In the genomic region with DNA sequence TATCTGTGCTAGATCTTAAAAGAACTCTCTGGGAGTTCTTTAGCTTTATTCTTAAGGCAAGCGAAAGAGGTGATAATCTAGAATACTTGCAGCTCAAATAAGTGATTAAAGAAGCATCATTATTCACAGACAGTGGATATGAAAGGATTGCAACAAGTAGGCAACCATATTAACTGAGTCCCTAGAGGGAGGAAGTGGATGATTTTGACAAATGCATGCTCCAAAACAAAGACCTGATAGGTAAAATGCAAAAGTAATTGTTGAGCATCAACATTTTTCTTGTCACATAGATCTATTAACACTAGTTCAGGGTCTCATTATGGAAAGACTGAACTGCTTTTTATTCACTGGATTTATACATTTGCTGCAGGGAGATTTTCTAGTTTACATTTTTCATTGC, we compare ENCODE assay signal across 14 cellular contexts.
"Had no signal": no experiment of that assay in that cellular context is flagged by ENCODE, and none has a peak within 500 bp of the region (broad histone marks: within the 10 kb centered on the region; RNA-seq: fewer than 3 reads in every experiment).

No MANE protein-coding gene starts in this region.

- H3K27ac ChIP-seq: SJSA1, SK-N-MC had no signal

- FAIRE-seq: RCC 7860 had no signal

- H3K9me3 ChIP-seq: MG63, SJSA1 had no signal

- H3K36me3 ChIP-seq: MG63, SJSA1 had no signal

- H3K27me3 ChIP-seq: MG63, SJSA1 had no signal

- H3K4me3 ChIP-seq: MG63, SJSA1, SK-N-MC had no signal

- DNase-seq: NCI-H1092, NCI-H1417 treated with DMSO at 0.1 percent for 48 hours, NCI-H146, NCI-H1930, NCI-H2107, NCI-H2227 treated with DMSO at 0.1 percent for 48 hours, NCI-H526 treated with DMSO at 0.1 percent for 48 hours, NCI-H774, Right ventricle myocardium superior, SIG-M5 had no signal
